ENCODE assay signal across 10 cellular contexts in genomic region chr6:9520417-9521151, GRCh38.
DNase-seq lines count a peak whose midpoint lies in the region; ATAC-seq, FAIRE-seq and TF ChIP-seq lines count a peak whose summit lies in the region.
"Had no signal": no experiment of that assay in that cellular context is flagged by ENCODE, and none has a peak within 500 bp of the region (broad histone marks: within the 10 kb centered on the region; RNA-seq: fewer than 3 reads in every experiment).

No MANE protein-coding gene starts in this region.

- H3K27me3 ChIP-seq in SK-N-SH (ENCODE audit: insufficient read depth) (no peaks in the 10 kb centered on the region), neuronal stem cell (ENCODE audit: control insufficient read depth in 3 of 3, insufficient read depth in 3 of 3, low read depth in 1 of 3, low read length in 3 of 3) (no peaks in the 10 kb centered on the region)

- no peaks in the 10 kb centered on the region for H4K20me1 ChIP-seq in SK-N-SH (ENCODE audit: insufficient read depth)

- TF ChIP-seq EP300 in SK-N-SH (IDR thresholded peaks at IDR 0.05; ENCODE audit: borderline replicate concordance in 1 of 2, low read depth in 1 of 2, low read length in 1 of 2), result peak; percentile 49 to 92; a peak in 3 of 4 replicates

- no peaks in the 10 kb centered on the region for H3K4me1 Mint-ChIP-seq in T-helper 17 cell

- H2AFZ ChIP-seq in SK-N-SH (ENCODE audit: low read depth) (peak overlapping the region; percentile 37), neuronal stem cell (ENCODE audit: low read length) (peak overlapping the region; percentile 58)

- peak overlapping the region; percentile 38; the same call in 1 of the 2 replicates for H3K9ac ChIP-seq in SK-N-SH
- H3K9ac ChIP-seq in neuronal stem cell (ENCODE audit: low read depth, low read length, poor library complexity), result no peak overlapping the region

- H3K9me3 ChIP-seq in SK-N-SH, result no peaks in the 10 kb centered on the region
- H3K9me3 ChIP-seq in neuronal stem cell (replicated peaks in 1 of 2; ENCODE audit: control insufficient read depth in 2 of 2, insufficient read depth in 1 of 2, low read depth in 1 of 2, low read length in 2 of 2), result no peaks in the 10 kb centered on the region
- H3K9me3 ChIP-seq in T-helper 17 cell (ENCODE audit: control insufficient read depth, low read length, poor library complexity, severe bottlenecking), result no peaks in the 10 kb centered on the region
- H3K9me3 ChIP-seq: thoracic aorta had no signal

- H3K79me1 ChIP-seq in neuronal stem cell (ENCODE audit: low read depth, low read length), result no peaks in the 10 kb centered on the region

- H3K27ac ChIP-seq in SK-N-SH (ENCODE audit: low read depth in 2 of 2, low read length in 1 of 2) (peak overlapping the region; percentile 72 to 87; a peak in 3 of 4 replicates), neuronal stem cell (replicated peaks; ENCODE audit: low read length) (no peak overlapping the region)
- H3K27ac ChIP-seq: thoracic aorta had no signal

- peaks cover 33% of the 10 kb centered on the region for H3F3A ChIP-seq in SK-N-SH (replicated peaks; ENCODE audit: insufficient read depth)

- DNase-seq in SK-N-SH, result no peak
- DNase-seq in neuronal stem cell (ENCODE audit: low spot score), result no peak
- DNase-seq in T-helper 17 cell, result no peak
- no peak for DNase-seq in NCI-H1694 treated with DMSO at 0.1 percent for 48 hours (lab: John Stamatoyannopoulos, UW)
- DNase-seq in NCI-H1417 treated with DMSO at 0.1 percent for 48 hours (lab: John Stamatoyannopoulos, UW), result no peak
- DNase-seq in GM19239 (ENCODE audit: insufficient read length, low spot score), result no peak
- DNase-seq: posterior cingulate gyrus had no signal

- no peak overlapping the region for H3K14ac ChIP-seq in neuronal stem cell (ENCODE audit: low read length)

- ATAC-seq in GM18520 (IDR thresholded peaks at IDR 0.05; ENCODE audit: unreplicated experiment), result peak; percentile 56
- ATAC-seq in HG02852 (IDR thresholded peaks at IDR 0.05; ENCODE audit: unreplicated experiment), result peak; percentile 54
- ATAC-seq in T-helper 17 cell, result no peak

- H3K9me2 ChIP-seq in SK-N-SH, result no peaks in the 10 kb centered on the region

- WGBS in SK-N-SH (ENCODE audit: low lambda C conversion rate), result 11% methylated on average over 8 of the region's 8 CpGs
- no CpG with 5 or more reads among the region's 8 CpGs for WGBS in neuronal stem cell (ENCODE audit: extremely low coverage in 2 of 2, insufficient read length in 2 of 2, insufficient replicate concordance in 1 of 2), 2 donors

- H2BK5ac ChIP-seq in neuronal stem cell (ENCODE audit: low read length), result no peak overlapping the region

- TF ChIP-seq RAD21 in SK-N-SH (IDR thresholded peaks at IDR 0.05; ENCODE audit: low read length), result no peak

- H3K27me3 Mint-ChIP-seq in T-helper 17 cell, result no peaks in the 10 kb centered on the region

- no peak overlapping the region for H3K23ac ChIP-seq in neuronal stem cell (ENCODE audit: low read depth, low read length, poor library complexity)

- POLR2A ChIA-PET in SK-N-SH (lab: Yijun Ruan, JAX), result no interaction called here

- no peak overlapping the region for H4K8ac ChIP-seq in neuronal stem cell (ENCODE audit: low read depth, low read length)

- no peak overlapping the region for H3K18ac ChIP-seq in neuronal stem cell (ENCODE audit: low read length)

- no peak overlapping the region for H3K4ac ChIP-seq in neuronal stem cell (ENCODE audit: low read length)

- no peak overlapping the region for H3K4me3 Mint-ChIP-seq in T-helper 17 cell

- no peak overlapping the region for H2AK5ac ChIP-seq in neuronal stem cell (ENCODE audit: low read depth, low read length)

- no peak overlapping the region for H2BK12ac ChIP-seq in neuronal stem cell (ENCODE audit: low read length)

- H3K27ac Mint-ChIP-seq in T-helper 17 cell, result no peak overlapping the region

- no peak for TF ChIP-seq CTCF in SK-N-SH (IDR thresholded peaks at IDR 0.05)

- CTCF ChIA-PET in SK-N-SH (lab: Yijun Ruan, JAX), result no interaction called here

- H3K4me2 ChIP-seq in SK-N-SH (peak overlapping the region; percentile 60), neuronal stem cell (ENCODE audit: insufficient read depth, low read length, poor library complexity, severe bottlenecking) (no peak overlapping the region)

- no peaks in the 10 kb centered on the region for H3K79me2 ChIP-seq in SK-N-SH (ENCODE audit: insufficient read depth)

- no peak overlapping the region for H2BK15ac ChIP-seq in neuronal stem cell (ENCODE audit: low read length)

- H3K36me3 Mint-ChIP-seq in T-helper 17 cell (ENCODE audit: low read depth), result no peaks in the 10 kb centered on the region

- H3K4me3 ChIP-seq in SK-N-SH (ENCODE audit: low read depth in 2 of 2, low read length in 1 of 2) (peak overlapping the region; percentile 9 to 49; a peak in 3 of 4 replicates), neuronal stem cell (ENCODE audit: low read length in 2 of 2) (no peak overlapping the region)
- H3K4me3 ChIP-seq: thoracic aorta had no signal

- H4K91ac ChIP-seq in neuronal stem cell (ENCODE audit: low read depth, low read length, poor library complexity), result no peak overlapping the region

- H3K36me3 ChIP-seq in SK-N-SH (replicated peaks in 1 of 2; ENCODE audit: control insufficient read depth in 1 of 2, insufficient read depth in 2 of 2, low read length in 1 of 2), result no peaks in the 10 kb centered on the region
- H3K36me3 ChIP-seq in neuronal stem cell (replicated peaks in 1 of 2; ENCODE audit: control insufficient read depth in 2 of 2, insufficient read depth in 2 of 2, low read length in 2 of 2), result no peaks in the 10 kb centered on the region
- H3K36me3 ChIP-seq: thoracic aorta had no signal

- FAIRE-seq in GM19239 (lab: Jason Lieb, UNC), result no peak

- H3K4me1 ChIP-seq in SK-N-SH (ENCODE audit: control insufficient read depth in 1 of 2, insufficient read depth in 2 of 2, low read depth in 1 of 2, low read length in 1 of 2) (peaks cover 0 to 30% of the 10 kb centered on the region in 2 experiments; a peak in 1 of 4 replicates), neuronal stem cell (ENCODE audit: control insufficient read depth in 2 of 2, insufficient read depth in 1 of 2, low read depth in 1 of 2, low read length in 2 of 2) (peaks cover 5 to 8% of the 10 kb centered on the region in 2 donors)

- H2BK120ac ChIP-seq in neuronal stem cell (ENCODE audit: low read depth, low read length), result no peak overlapping the region

TF ChIP-seq in SK-N-SH, 30 proteins besides CTCF, POLR2A, EP300 and RAD21 (continues in another document):
- TF ChIP-seq IRF3 (IDR thresholded peaks at IDR 0.05; ENCODE audit: low read depth, low read length), result no peak
- TF ChIP-seq NRF1 (IDR thresholded peaks at IDR 0.05; ENCODE audit: low read depth, low read length), result no peak
- TF ChIP-seq FOXM1 (IDR thresholded peaks at IDR 0.05; ENCODE audit: low read depth), result peak; percentile 84
- 0 out of 2 replicates have a peak, but pooled peaks have one; percentile 19 for TF ChIP-seq MEF2A (IDR thresholded peaks at IDR 0.05; ENCODE audit: borderline replicate concordance, low read depth)
- no peak for TF ChIP-seq REST (IDR thresholded peaks at IDR 0.05; ENCODE audit: low read depth, low read length)
- TF ChIP-seq GABPA (IDR thresholded peaks at IDR 0.05; ENCODE audit: low read depth), result no peak
- peak; percentile 91 for TF ChIP-seq TEAD4 (IDR thresholded peaks at IDR 0.05; ENCODE audit: borderline replicate concordance, insufficient read depth)
- peak; percentile 97 for TF ChIP-seq JUND (IDR thresholded peaks at IDR 0.05)
- peak; percentile 71; the same call in 1 of the 2 replicates for TF ChIP-seq NFIC (IDR thresholded peaks at IDR 0.05; ENCODE audit: borderline replicate concordance)
- TF ChIP-seq USF1 (IDR thresholded peaks at IDR 0.05; ENCODE audit: borderline replicate concordance, low read depth), result peak; percentile 58; the same call in 1 of the 2 replicates
- no peak for TF ChIP-seq RFX5 (IDR thresholded peaks at IDR 0.05; ENCODE audit: low read length)
- TF ChIP-seq EZH2phosphoT487 (IDR thresholded peaks at IDR 0.05; ENCODE audit: borderline replicate concordance, low read depth), result no peak

Comparison
In these comparisons a context has a peak if more than half of its experiments do, and no peak if none do; other contexts are left out.
1. H3K4me3 ChIP-seq: peak in SK-N-SH (2 of 2); none in neuronal stem cell (0 of 2).